In genomic region chr1:92784639-92785500, GRCh38 we compare ENCODE assay signal across 1 cellular context.
A peak's percentile ranks its signal among the peaks of the same experiment; 100 is the strongest.
TF ChIP-seq lines count a peak whose summit lies in the region.

TSS of gene EVI5 (minus strand) at chr1:92785108. CDS start at chr1:92736546, 48,562 bp downstream.

TF ChIP-seq in K562, 482 proteins besides CTCF, POLR2A, EP300 and RAD21 (continued from another document and continues in another):
- TF ChIP-seq, protein P1, sequence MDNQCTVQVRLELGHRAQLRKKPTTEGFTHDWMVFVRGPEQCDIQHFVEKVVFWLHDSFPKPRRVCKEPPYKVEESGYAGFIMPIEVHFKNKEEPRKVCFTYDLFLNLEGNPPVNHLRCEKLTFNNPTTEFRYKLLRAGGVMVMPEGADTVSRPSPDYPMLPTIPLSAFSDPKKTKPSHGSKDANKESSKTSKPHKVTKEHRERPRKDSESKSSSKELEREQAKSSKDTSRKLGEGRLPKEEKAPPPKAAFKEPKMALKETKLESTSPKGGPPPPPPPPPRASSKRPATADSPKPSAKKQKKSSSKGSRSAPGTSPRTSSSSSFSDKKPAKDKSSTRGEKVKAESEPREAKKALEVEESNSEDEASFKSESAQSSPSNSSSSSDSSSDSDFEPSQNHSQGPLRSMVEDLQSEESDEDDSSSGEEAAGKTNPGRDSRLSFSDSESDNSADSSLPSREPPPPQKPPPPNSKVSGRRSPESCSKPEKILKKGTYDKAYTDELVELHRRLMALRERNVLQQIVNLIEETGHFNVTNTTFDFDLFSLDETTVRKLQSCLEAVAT (IDR thresholded peaks at IDR 0.05) = peak in 1 of 2 experiments; percentile 83; a peak in 2 of 4 replicates
- TF ChIP-seq SMAD2 (IDR thresholded peaks at IDR 0.05; ENCODE audit: low read depth, low read length) = no peak
- TF ChIP-seq, protein P2, sequence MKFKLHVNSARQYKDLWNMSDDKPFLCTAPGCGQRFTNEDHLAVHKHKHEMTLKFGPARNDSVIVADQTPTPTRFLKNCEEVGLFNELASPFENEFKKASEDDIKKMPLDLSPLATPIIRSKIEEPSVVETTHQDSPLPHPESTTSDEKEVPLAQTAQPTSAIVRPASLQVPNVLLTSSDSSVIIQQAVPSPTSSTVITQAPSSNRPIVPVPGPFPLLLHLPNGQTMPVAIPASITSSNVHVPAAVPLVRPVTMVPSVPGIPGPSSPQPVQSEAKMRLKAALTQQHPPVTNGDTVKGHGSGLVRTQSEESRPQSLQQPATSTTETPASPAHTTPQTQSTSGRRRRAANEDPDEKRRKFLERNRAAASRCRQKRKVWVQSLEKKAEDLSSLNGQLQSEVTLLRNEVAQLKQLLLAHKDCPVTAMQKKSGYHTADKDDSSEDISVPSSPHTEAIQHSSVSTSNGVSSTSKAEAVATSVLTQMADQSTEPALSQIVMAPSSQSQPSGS (CRISPR knock-in tag; IDR thresholded peaks at IDR 0.05) = peak; percentile 51
- TF ChIP-seq SREBF2 (CRISPR knock-in tag; IDR thresholded peaks at IDR 0.05) = no peak
- TF ChIP-seq, protein P3, sequence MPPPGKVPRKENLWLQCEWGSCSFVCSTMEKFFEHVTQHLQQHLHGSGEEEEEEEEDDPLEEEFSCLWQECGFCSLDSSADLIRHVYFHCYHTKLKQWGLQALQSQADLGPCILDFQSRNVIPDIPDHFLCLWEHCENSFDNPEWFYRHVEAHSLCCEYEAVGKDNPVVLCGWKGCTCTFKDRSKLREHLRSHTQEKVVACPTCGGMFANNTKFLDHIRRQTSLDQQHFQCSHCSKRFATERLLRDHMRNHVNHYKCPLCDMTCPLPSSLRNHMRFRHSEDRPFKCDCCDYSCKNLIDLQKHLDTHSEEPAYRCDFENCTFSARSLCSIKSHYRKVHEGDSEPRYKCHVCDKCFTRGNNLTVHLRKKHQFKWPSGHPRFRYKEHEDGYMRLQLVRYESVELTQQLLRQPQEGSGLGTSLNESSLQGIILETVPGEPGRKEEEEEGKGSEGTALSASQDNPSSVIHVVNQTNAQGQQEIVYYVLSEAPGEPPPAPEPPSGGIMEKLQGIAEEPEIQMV (tag; conservative IDR thresholded peaks at IDR 0.05; ENCODE audit: low read depth) = peak; percentile 99
- no peak for TF ChIP-seq NFE2L1 (tag; IDR thresholded peaks at IDR 0.05; ENCODE audit: borderline replicate concordance, low read depth)
- TF ChIP-seq ASH1L (IDR thresholded peaks at IDR 0.05; ENCODE audit: borderline replicate concordance, low read depth, partially characterized antibody) = peak; percentile 54
- TF ChIP-seq, protein P4, sequence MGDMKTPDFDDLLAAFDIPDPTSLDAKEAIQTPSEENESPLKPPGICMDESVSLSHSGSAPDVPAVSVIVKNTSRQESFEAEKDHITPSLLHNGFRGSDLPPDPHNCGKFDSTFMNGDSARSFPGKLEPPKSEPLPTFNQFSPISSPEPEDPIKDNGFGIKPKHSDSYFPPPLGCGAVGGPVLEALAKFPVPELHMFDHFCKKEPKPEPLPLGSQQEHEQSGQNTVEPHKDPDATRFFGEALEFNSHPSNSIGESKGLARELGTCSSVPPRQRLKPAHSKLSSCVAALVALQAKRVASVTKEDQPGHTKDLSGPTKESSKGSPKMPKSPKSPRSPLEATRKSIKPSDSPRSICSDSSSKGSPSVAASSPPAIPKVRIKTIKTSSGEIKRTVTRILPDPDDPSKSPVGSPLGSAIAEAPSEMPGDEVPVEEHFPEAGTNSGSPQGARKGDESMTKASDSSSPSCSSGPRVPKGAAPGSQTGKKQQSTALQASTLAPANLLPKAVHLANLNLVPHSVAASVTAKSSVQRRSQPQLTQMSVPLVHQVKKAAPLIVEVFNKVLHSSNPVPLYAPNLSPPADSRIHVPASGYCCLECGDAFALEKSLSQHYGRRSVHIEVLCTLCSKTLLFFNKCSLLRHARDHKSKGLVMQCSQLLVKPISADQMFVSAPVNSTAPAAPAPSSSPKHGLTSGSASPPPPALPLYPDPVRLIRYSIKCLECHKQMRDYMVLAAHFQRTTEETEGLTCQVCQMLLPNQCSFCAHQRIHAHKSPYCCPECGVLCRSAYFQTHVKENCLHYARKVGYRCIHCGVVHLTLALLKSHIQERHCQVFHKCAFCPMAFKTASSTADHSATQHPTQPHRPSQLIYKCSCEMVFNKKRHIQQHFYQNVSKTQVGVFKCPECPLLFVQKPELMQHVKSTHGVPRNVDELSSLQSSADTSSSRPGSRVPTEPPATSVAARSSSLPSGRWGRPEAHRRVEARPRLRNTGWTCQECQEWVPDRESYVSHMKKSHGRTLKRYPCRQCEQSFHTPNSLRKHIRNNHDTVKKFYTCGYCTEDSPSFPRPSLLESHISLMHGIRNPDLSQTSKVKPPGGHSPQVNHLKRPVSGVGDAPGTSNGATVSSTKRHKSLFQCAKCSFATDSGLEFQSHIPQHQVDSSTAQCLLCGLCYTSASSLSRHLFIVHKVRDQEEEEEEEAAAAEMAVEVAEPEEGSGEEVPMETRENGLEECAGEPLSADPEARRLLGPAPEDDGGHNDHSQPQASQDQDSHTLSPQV (IDR thresholded peaks at IDR 0.05) = peak; percentile 99
- TF ChIP-seq HDAC6 (IDR thresholded peaks at IDR 0.05; ENCODE audit: low read depth, low read length) = no peak
- peak; percentile 75 for TF ChIP-seq HNRNPLL (IDR thresholded peaks at IDR 0.05; ENCODE audit: low read depth, low read length, poor library complexity, severe bottlenecking)
- no peak for TF ChIP-seq MED1 (CRISPR knock-in tag; IDR thresholded peaks at IDR 0.05; ENCODE audit: borderline replicate concordance)
- TF ChIP-seq NCOA6 (IDR thresholded peaks at IDR 0.05) = no peak
- no peak for TF ChIP-seq EWSR1 (IDR thresholded peaks at IDR 0.05; ENCODE audit: borderline replicate concordance, low read depth, partially characterized antibody)
- no peak for TF ChIP-seq NR4A1 (CRISPR knock-in tag; IDR thresholded peaks at IDR 0.05)
- TF ChIP-seq NR4A1 (tag; IDR thresholded peaks at IDR 0.05) = peak; percentile 77; the same call in 1 of the 2 replicates
- no peak for TF ChIP-seq CLOCK (CRISPR knock-in tag; IDR thresholded peaks at IDR 0.05; ENCODE audit: borderline replicate concordance)
- TF ChIP-seq NR2C2 (CRISPR knock-in tag; IDR thresholded peaks at IDR 0.05) = peak; percentile 82
- peak; percentile 70; the same call in 1 of the 2 replicates for TF ChIP-seq NR2C2 (tag; IDR thresholded peaks at IDR 0.05)
- peak in 1 of 2 experiments; percentile 27; a peak in 1 of 4 replicates for TF ChIP-seq HDAC1 (IDR thresholded peaks at IDR 0.05)
- no peak for TF ChIP-seq ZBTB26 (CRISPR knock-in tag; IDR thresholded peaks at IDR 0.05)
- TF ChIP-seq POLR2G (IDR thresholded peaks at IDR 0.05; ENCODE audit: low read depth, low read length) = peak; percentile 92
- TF ChIP-seq PHF21A (IDR thresholded peaks at IDR 0.05; ENCODE audit: borderline replicate concordance, low read depth) = no peak
- no peak for TF ChIP-seq THRAP3 (IDR thresholded peaks at IDR 0.05; ENCODE audit: borderline replicate concordance)
- peak; percentile 54; the same call in 1 of the 2 replicates for TF ChIP-seq OTX1 (CRISPR knock-in tag; IDR thresholded peaks at IDR 0.05)
- TF ChIP-seq, protein P5, sequence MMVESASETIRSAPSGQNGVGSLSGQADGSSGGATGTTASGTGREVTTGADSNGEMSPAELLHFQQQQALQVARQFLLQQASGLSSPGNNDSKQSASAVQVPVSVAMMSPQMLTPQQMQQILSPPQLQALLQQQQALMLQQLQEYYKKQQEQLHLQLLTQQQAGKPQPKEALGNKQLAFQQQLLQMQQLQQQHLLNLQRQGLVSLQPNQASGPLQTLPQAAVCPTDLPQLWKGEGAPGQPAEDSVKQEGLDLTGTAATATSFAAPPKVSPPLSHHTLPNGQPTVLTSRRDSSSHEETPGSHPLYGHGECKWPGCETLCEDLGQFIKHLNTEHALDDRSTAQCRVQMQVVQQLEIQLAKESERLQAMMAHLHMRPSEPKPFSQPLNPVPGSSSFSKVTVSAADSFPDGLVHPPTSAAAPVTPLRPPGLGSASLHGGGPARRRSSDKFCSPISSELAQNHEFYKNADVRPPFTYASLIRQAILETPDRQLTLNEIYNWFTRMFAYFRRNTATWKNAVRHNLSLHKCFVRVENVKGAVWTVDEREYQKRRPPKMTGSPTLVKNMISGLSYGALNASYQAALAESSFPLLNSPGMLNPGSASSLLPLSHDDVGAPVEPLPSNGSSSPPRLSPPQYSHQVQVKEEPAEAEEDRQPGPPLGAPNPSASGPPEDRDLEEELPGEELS (CRISPR knock-in tag; IDR thresholded peaks at IDR 0.05; ENCODE audit: borderline replicate concordance) = peak; percentile 96
- 0 out of 2 replicates have a peak, but pooled peaks have one; percentile 64 for TF ChIP-seq ZKSCAN8 (CRISPR knock-in tag; IDR thresholded peaks at IDR 0.05)
- no peak for TF ChIP-seq FOS (IDR thresholded peaks at IDR 0.05; ENCODE audit: extremely low read depth, insufficient read length)
- TF ChIP-seq MCM5 (IDR thresholded peaks at IDR 0.05; ENCODE audit: low read depth) = no peak
- TF ChIP-seq, protein P6, sequence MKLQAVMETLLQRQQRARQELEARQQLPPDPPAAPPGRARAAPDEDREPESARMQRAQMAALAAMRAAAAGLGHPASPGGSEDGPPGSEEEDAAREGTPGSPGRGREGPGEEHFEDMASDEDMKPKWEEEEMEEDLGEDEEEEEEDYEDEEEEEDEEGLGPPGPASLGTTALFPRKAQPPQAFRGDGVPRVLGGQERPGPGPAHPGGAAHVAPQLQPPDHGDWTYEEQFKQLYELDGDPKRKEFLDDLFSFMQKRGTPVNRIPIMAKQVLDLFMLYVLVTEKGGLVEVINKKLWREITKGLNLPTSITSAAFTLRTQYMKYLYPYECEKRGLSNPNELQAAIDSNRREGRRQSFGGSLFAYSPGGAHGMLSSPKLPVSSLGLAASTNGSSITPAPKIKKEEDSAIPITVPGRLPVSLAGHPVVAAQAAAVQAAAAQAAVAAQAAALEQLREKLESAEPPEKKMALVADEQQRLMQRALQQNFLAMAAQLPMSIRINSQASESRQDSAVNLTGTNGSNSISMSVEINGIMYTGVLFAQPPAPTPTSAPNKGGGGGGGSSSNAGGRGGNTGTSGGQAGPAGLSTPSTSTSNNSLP (IDR thresholded peaks at IDR 0.05; ENCODE audit: borderline replicate concordance, low read depth, low read length) = no peak
- TF ChIP-seq SRF (CRISPR knock-in tag; IDR thresholded peaks at IDR 0.05) = no peak; a peak in 1 of 4 replicates
- no peak for TF ChIP-seq TCFL5 (CRISPR knock-in tag; conservative IDR thresholded peaks at IDR 0.05)
- TF ChIP-seq, protein P7, sequence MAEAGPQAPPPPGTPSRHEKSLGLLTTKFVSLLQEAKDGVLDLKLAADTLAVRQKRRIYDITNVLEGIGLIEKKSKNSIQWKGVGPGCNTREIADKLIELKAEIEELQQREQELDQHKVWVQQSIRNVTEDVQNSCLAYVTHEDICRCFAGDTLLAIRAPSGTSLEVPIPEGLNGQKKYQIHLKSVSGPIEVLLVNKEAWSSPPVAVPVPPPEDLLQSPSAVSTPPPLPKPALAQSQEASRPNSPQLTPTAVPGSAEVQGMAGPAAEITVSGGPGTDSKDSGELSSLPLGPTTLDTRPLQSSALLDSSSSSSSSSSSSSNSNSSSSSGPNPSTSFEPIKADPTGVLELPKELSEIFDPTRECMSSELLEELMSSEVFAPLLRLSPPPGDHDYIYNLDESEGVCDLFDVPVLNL (CRISPR knock-in tag; IDR thresholded peaks at IDR 0.05; ENCODE audit: low read depth) = peak; percentile 90
- TF ChIP-seq ZNF445 (CRISPR knock-in tag; IDR thresholded peaks at IDR 0.05; ENCODE audit: low read depth) = no peak
- TF ChIP-seq MLX (CRISPR knock-in tag; conservative IDR thresholded peaks at IDR 0.05) = peak in 1 of 2 experiments; percentile 82; a peak in 1 of 4 replicates
- no peak for TF ChIP-seq DNMT1 (IDR thresholded peaks at IDR 0.05)
- TF ChIP-seq CBFA2T2 (conservative IDR thresholded peaks at IDR 0.05) = no peak
- 0 out of 2 replicates have a peak, but pooled peaks have one; percentile 29 for TF ChIP-seq ZC3H4 (CRISPR knock-in tag; IDR thresholded peaks at IDR 0.05; ENCODE audit: borderline replicate concordance)
- TF ChIP-seq ZNF324 (CRISPR knock-in tag; IDR thresholded peaks at IDR 0.05) = no peak
- TF ChIP-seq KDM5B (IDR thresholded peaks at IDR 0.05; ENCODE audit: insufficient replicate concordance, low read depth, low read length) = peak; percentile 66
- TF ChIP-seq ZNF699 (CRISPR knock-in tag; IDR thresholded peaks at IDR 0.05; ENCODE audit: insufficient replicate concordance) = no peak
- no peak for TF ChIP-seq ZNF384 (IDR thresholded peaks at IDR 0.05; ENCODE audit: low read depth, low read length)
- TF ChIP-seq, protein P8, sequence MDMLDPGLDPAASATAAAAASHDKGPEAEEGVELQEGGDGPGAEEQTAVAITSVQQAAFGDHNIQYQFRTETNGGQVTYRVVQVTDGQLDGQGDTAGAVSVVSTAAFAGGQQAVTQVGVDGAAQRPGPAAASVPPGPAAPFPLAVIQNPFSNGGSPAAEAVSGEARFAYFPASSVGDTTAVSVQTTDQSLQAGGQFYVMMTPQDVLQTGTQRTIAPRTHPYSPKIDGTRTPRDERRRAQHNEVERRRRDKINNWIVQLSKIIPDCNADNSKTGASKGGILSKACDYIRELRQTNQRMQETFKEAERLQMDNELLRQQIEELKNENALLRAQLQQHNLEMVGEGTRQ (CRISPR knock-in tag; IDR thresholded peaks at IDR 0.05) = no peak
- TF ChIP-seq SPI1 (IDR thresholded peaks at IDR 0.05; ENCODE audit: borderline replicate concordance, low read depth, low read length) = peak; percentile 63
- no peak for TF ChIP-seq ZNF696 (CRISPR knock-in tag; conservative IDR thresholded peaks at IDR 0.05)
- TF ChIP-seq SIN3B (IDR thresholded peaks at IDR 0.05; ENCODE audit: low read depth) = peak; percentile 64
